In the genomic region with DNA sequence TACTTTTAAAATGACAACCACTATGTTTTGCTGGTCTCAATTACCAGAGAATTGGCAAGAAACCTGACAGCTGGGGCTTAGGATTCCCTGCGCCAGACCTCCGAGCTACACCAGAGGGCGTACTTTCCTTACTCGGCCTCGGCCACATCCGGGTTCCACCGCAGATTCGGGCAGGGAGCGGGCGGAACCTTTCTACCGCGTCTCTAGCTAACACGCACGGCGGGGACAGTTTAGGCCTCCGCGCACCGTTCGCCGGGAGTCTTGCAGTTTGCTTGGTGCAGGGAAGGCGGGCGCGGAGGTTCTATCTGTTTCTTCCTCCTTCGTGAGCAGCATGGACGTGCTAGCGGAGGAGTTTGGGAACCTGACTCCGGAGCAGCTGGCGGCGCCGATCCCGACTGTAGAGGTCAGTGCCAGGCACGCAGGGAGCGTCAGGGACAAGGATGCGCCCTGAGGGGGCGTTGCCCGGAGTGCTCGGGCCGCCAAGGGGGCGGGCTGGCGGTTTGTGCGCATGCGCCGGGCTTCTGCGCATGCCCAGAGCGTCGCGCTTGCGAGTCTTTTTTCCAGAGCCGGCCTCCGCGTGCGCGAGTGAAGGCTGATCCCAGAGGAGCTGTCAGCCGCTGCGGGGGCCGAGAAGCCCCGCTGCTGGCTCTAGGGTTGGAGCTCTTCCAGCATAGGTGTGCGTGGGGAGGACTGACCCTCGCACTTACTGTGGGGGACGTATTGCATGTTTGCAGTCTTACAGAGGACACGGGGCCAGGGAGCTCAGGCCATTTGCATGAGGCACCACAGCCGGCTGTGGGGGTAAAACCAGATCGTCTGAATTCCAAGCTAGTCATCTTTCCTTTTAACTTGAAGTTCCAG, we compare ENCODE assay signal across 1 cellular context.
TF ChIP-seq lines count a peak whose summit lies in the region.

TSS of gene POLR3B (plus strand) at position 200 of the 861 bp plus-strand sequence. CDS start at position 332, 132 bp downstream.

TF ChIP-seq in K562, 482 proteins besides CTCF, POLR2A, EP300 and RAD21 (continued from another document and continues in another):
- TF ChIP-seq ZNF263 (CRISPR knock-in tag; IDR thresholded peaks at IDR 0.05; ENCODE audit: borderline replicate concordance) (0 out of 2 replicates have a peak, but pooled peaks have one; percentile 59), ELF4 (CRISPR knock-in tag; IDR thresholded peaks at IDR 0.05) (peak; percentile 89), HMG20B (CRISPR knock-in tag; IDR thresholded peaks at IDR 0.05) (no peak), POLR3A (IDR thresholded peaks at IDR 0.05; ENCODE audit: borderline replicate concordance, extremely low read depth, insufficient read depth, insufficient read length) (no peak), RBM17 (IDR thresholded peaks at IDR 0.05; ENCODE audit: borderline replicate concordance, low read depth, low read length) (no peak), KAT7 (CRISPR knock-in tag; IDR thresholded peaks at IDR 0.05; ENCODE audit: borderline replicate concordance) (0 out of 2 replicates have a peak, but pooled peaks have one; percentile 13), FOXK1 (CRISPR knock-in tag; IDR thresholded peaks at IDR 0.05; ENCODE audit: borderline replicate concordance) (no peak), HOXB6 (CRISPR knock-in tag; IDR thresholded peaks at IDR 0.05; ENCODE audit: borderline replicate concordance) (no peak), ZNF217 (CRISPR knock-in tag; IDR thresholded peaks at IDR 0.05) (no peak), CHD1 (IDR thresholded peaks at IDR 0.05; ENCODE audit: low read length) (no peak), BDP1 (IDR thresholded peaks at IDR 0.05; ENCODE audit: insufficient read depth, insufficient read length) (no peak), RBBP5 (IDR thresholded peaks at IDR 0.05; ENCODE audit: borderline replicate concordance, insufficient read depth, low read length, poor library complexity, severe bottlenecking) (peak; percentile 83), ZKSCAN1 (IDR thresholded peaks at IDR 0.05; ENCODE audit: low read depth, low read length) (peak; percentile 51), ZBTB8A (IDR thresholded peaks at IDR 0.05; ENCODE audit: partially characterized antibody) (no peak), HDAC2 (IDR thresholded peaks at IDR 0.05) (peak; percentile 89), ZNF280B (CRISPR knock-in tag; IDR thresholded peaks at IDR 0.05) (no peak), MYNN (IDR thresholded peaks at IDR 0.05) (0 out of 2 replicates have a peak, but pooled peaks have one; percentile 62), MYNN (CRISPR knock-in tag; IDR thresholded peaks at IDR 0.05) (no peak), L3MBTL2 (IDR thresholded peaks at IDR 0.05) (peak; percentile 94), FOSL1 (tag; conservative IDR thresholded peaks at IDR 0.05) (0 out of 2 replicates have a peak, but pooled peaks have one; percentile 8), PCBP1 (IDR thresholded peaks at IDR 0.05; ENCODE audit: low read depth, low read length, poor library complexity, severe bottlenecking) (no peak), SP2 (IDR thresholded peaks at IDR 0.05; ENCODE audit: extremely low read depth, low read depth, low read length, poor library complexity, severe bottlenecking) (no peak), ZC3H8 (IDR thresholded peaks at IDR 0.05) (no peak), ZNF175 (CRISPR knock-in tag; IDR thresholded peaks at IDR 0.05; ENCODE audit: low read depth) (peak; percentile 19; the same call in 1 of the 2 replicates), ERF (CRISPR knock-in tag; IDR thresholded peaks at IDR 0.05) (peak; percentile 80; the same call in 1 of the 2 replicates), ZNF778 (CRISPR knock-in tag; IDR thresholded peaks at IDR 0.05) (no peak)
- TF ChIP-seq, protein P1, sequence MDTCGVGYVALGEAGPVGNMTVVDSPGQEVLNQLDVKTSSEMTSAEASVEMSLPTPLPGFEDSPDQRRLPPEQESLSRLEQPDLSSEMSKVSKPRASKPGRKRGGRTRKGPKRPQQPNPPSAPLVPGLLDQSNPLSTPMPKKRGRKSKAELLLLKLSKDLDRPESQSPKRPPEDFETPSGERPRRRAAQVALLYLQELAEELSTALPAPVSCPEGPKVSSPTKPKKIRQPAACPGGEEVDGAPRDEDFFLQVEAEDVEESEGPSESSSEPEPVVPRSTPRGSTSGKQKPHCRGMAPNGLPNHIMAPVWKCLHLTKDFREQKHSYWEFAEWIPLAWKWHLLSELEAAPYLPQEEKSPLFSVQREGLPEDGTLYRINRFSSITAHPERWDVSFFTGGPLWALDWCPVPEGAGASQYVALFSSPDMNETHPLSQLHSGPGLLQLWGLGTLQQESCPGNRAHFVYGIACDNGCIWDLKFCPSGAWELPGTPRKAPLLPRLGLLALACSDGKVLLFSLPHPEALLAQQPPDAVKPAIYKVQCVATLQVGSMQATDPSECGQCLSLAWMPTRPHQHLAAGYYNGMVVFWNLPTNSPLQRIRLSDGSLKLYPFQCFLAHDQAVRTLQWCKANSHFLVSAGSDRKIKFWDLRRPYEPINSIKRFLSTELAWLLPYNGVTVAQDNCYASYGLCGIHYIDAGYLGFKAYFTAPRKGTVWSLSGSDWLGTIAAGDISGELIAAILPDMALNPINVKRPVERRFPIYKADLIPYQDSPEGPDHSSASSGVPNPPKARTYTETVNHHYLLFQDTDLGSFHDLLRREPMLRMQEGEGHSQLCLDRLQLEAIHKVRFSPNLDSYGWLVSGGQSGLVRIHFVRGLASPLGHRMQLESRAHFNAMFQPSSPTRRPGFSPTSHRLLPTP (IDR thresholded peaks at IDR 0.05; ENCODE audit: borderline replicate concordance, extremely low read depth, insufficient read length) = no peak
- TF ChIP-seq, protein P2, sequence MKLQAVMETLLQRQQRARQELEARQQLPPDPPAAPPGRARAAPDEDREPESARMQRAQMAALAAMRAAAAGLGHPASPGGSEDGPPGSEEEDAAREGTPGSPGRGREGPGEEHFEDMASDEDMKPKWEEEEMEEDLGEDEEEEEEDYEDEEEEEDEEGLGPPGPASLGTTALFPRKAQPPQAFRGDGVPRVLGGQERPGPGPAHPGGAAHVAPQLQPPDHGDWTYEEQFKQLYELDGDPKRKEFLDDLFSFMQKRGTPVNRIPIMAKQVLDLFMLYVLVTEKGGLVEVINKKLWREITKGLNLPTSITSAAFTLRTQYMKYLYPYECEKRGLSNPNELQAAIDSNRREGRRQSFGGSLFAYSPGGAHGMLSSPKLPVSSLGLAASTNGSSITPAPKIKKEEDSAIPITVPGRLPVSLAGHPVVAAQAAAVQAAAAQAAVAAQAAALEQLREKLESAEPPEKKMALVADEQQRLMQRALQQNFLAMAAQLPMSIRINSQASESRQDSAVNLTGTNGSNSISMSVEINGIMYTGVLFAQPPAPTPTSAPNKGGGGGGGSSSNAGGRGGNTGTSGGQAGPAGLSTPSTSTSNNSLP (IDR thresholded peaks at IDR 0.05; ENCODE audit: borderline replicate concordance, low read depth, low read length) = 0 out of 2 replicates have a peak, but pooled peaks have one; percentile 1
- TF ChIP-seq, protein P3, sequence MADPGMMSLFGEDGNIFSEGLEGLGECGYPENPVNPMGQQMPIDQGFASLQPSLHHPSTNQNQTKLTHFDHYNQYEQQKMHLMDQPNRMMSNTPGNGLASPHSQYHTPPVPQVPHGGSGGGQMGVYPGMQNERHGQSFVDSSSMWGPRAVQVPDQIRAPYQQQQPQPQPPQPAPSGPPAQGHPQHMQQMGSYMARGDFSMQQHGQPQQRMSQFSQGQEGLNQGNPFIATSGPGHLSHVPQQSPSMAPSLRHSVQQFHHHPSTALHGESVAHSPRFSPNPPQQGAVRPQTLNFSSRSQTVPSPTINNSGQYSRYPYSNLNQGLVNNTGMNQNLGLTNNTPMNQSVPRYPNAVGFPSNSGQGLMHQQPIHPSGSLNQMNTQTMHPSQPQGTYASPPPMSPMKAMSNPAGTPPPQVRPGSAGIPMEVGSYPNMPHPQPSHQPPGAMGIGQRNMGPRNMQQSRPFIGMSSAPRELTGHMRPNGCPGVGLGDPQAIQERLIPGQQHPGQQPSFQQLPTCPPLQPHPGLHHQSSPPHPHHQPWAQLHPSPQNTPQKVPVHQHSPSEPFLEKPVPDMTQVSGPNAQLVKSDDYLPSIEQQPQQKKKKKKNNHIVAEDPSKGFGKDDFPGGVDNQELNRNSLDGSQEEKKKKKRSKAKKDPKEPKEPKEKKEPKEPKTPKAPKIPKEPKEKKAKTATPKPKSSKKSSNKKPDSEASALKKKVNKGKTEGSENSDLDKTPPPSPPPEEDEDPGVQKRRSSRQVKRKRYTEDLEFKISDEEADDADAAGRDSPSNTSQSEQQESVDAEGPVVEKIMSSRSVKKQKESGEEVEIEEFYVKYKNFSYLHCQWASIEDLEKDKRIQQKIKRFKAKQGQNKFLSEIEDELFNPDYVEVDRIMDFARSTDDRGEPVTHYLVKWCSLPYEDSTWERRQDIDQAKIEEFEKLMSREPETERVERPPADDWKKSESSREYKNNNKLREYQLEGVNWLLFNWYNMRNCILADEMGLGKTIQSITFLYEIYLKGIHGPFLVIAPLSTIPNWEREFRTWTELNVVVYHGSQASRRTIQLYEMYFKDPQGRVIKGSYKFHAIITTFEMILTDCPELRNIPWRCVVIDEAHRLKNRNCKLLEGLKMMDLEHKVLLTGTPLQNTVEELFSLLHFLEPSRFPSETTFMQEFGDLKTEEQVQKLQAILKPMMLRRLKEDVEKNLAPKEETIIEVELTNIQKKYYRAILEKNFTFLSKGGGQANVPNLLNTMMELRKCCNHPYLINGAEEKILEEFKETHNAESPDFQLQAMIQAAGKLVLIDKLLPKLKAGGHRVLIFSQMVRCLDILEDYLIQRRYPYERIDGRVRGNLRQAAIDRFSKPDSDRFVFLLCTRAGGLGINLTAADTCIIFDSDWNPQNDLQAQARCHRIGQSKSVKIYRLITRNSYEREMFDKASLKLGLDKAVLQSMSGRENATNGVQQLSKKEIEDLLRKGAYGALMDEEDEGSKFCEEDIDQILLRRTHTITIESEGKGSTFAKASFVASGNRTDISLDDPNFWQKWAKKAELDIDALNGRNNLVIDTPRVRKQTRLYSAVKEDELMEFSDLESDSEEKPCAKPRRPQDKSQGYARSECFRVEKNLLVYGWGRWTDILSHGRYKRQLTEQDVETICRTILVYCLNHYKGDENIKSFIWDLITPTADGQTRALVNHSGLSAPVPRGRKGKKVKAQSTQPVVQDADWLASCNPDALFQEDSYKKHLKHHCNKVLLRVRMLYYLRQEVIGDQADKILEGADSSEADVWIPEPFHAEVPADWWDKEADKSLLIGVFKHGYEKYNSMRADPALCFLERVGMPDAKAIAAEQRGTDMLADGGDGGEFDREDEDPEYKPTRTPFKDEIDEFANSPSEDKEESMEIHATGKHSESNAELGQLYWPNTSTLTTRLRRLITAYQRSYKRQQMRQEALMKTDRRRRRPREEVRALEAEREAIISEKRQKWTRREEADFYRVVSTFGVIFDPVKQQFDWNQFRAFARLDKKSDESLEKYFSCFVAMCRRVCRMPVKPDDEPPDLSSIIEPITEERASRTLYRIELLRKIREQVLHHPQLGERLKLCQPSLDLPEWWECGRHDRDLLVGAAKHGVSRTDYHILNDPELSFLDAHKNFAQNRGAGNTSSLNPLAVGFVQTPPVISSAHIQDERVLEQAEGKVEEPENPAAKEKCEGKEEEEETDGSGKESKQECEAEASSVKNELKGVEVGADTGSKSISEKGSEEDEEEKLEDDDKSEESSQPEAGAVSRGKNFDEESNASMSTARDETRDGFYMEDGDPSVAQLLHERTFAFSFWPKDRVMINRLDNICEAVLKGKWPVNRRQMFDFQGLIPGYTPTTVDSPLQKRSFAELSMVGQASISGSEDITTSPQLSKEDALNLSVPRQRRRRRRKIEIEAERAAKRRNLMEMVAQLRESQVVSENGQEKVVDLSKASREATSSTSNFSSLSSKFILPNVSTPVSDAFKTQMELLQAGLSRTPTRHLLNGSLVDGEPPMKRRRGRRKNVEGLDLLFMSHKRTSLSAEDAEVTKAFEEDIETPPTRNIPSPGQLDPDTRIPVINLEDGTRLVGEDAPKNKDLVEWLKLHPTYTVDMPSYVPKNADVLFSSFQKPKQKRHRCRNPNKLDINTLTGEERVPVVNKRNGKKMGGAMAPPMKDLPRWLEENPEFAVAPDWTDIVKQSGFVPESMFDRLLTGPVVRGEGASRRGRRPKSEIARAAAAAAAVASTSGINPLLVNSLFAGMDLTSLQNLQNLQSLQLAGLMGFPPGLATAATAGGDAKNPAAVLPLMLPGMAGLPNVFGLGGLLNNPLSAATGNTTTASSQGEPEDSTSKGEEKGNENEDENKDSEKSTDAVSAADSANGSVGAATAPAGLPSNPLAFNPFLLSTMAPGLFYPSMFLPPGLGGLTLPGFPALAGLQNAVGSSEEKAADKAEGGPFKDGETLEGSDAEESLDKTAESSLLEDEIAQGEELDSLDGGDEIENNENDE (IDR thresholded peaks at IDR 0.05; ENCODE audit: low read depth, low read length) = no peak
- TF ChIP-seq, protein P4, sequence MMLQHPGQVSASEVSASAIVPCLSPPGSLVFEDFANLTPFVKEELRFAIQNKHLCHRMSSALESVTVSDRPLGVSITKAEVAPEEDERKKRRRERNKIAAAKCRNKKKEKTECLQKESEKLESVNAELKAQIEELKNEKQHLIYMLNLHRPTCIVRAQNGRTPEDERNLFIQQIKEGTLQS (IDR thresholded peaks at IDR 0.05) = no peak
- TF ChIP-seq, protein P4 (CRISPR knock-in tag; conservative IDR thresholded peaks at IDR 0.05) = 0 out of 2 replicates have a peak, but pooled peaks have one; percentile 18
- TF ChIP-seq, protein P5, sequence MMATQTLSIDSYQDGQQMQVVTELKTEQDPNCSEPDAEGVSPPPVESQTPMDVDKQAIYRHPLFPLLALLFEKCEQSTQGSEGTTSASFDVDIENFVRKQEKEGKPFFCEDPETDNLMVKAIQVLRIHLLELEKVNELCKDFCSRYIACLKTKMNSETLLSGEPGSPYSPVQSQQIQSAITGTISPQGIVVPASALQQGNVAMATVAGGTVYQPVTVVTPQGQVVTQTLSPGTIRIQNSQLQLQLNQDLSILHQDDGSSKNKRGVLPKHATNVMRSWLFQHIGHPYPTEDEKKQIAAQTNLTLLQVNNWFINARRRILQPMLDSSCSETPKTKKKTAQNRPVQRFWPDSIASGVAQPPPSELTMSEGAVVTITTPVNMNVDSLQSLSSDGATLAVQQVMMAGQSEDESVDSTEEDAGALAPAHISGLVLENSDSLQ (IDR thresholded peaks at IDR 0.05) = no peak; the same call in 1 of the 2 replicates
